ENCODE assay signal across 21 cellular contexts in genomic region chr6:150894191-150894744, GRCh38. TPM values are rescaled to one million over a fixed set of nuclear protein-coding genes. Genes with fewer than 3 reads are reported as not detected.
A peak's percentile ranks its signal among the peaks of the same experiment; 100 is the strongest.
DNase-seq lines count a peak whose midpoint lies in the region; ATAC-seq, FAIRE-seq and TF ChIP-seq lines count a peak whose summit lies in the region.
"Had no signal": no experiment of that assay in that cellular context is flagged by ENCODE, and none has a peak within 500 bp of the region (broad histone marks: within the 10 kb centered on the region; RNA-seq: fewer than 3 reads in every experiment).

No MANE protein-coding gene starts in this region.

- POLR2A ChIA-PET in A549 (lab: Yijun Ruan, JAX) = no interaction called here

- intact Hi-C loops in right cardiac atrium (cut with DNase I) = loop anchor here (5.0 to 10.0 kb wide), 5 partner anchors 111 to 443 kb away; no protein-coding TSS in a partner anchor

- TF ChIP-seq RAD21 in A549 (conservative IDR thresholded peaks at IDR 0.05 in 1 of 2, IDR thresholded peaks at IDR 0.05 in 1 of 2) = no peak

- H3K4me1 ChIP-seq in A549 (peaks cover 30% of the 10 kb centered on the region), SJCRH30 (peaks cover 48% of the 10 kb centered on the region), right cardiac atrium (ENCODE audit: control insufficient read depth, insufficient read depth, low read length) (peaks cover 3% of the 10 kb centered on the region)

- no peak overlapping the region for H3K4me3 ChIP-seq in A549
- H3K4me3 ChIP-seq in SJCRH30 = peak overlapping the region; percentile 44
- H3K4me3 ChIP-seq in right cardiac atrium (ENCODE audit: low read length) = no peak overlapping the region
- H3K4me3 ChIP-seq: thyroid gland had no signal

- no peak for TF ChIP-seq EP300 in A549 (IDR thresholded peaks at IDR 0.05)

- peaks cover 4% of the 10 kb centered on the region for H3K9me3 Mint-ChIP-seq in glutamatergic neuron (ENCODE audit: unreplicated experiment)
- H3K9me3 Mint-ChIP-seq: activated CD8-positive, alpha-beta T cell treated with anti-CD3 and anti-CD28 coated beads for 36 hours; activated naive CD4-positive, alpha-beta T cell treated with anti-CD3 and anti-CD28 coated beads, Interleukin-2, amount 50 U/mL, for 24 hours; activated T-cell treated with anti-CD3 and anti-CD28 coated beads, Interleukin-2, amount 50 U/mL, for 24 hours; H9; naive thymus-derived CD8-positive, alpha-beta T cell; T-helper 1 cell treated with Interleukin-12 subunit alpha and Interleukin-12 subunit beta and Interleukin-4 antibody, amounts not matched to agents 30 μg/mL and 1 μg/mL, for 36 hours had no signal

- H3K27ac ChIP-seq in A549 = peak overlapping the region in 1 of 2 experiments; percentile 77; a peak in 3 of 6 replicates
- peak overlapping the region; percentile 72 for H3K27ac ChIP-seq in SJCRH30
- no peak overlapping the region for H3K27ac ChIP-seq in right cardiac atrium (ENCODE audit: low read length)
- H3K27ac ChIP-seq: thyroid gland had no signal

- H3K4me1 Mint-ChIP-seq in glutamatergic neuron (ENCODE audit: low read depth, unreplicated experiment) = peaks cover 32% of the 10 kb centered on the region

- TF ChIP-seq POLR2A in A549 (IDR thresholded peaks at IDR 0.05; ENCODE audit: low read length) = no peak

- CTCF ChIA-PET in A549 (lab: Yijun Ruan, JAX) = interaction anchor here (1.5 to 8.3 kb wide), 6 partner anchors 35 to 440 kb away, joined by 5 to 90 read pairs (median 12); no protein-coding TSS in a partner anchor

- H3K36me3 ChIP-seq in SJCRH30 = peaks cover 19% of the 10 kb centered on the region
- H3K36me3 ChIP-seq: thyroid gland had no signal

- peak overlapping the region; percentile 93 for H3K27ac Mint-ChIP-seq in glutamatergic neuron (ENCODE audit: unreplicated experiment)
- H3K27ac Mint-ChIP-seq: activated naive CD4-positive, alpha-beta T cell treated with anti-CD3 and anti-CD28 coated beads, Interleukin-2, amount 50 U/mL, for 24 hours; progenitor cell of endocrine pancreas had no signal

- H3K36me3 Mint-ChIP-seq in glutamatergic neuron (ENCODE audit: unreplicated experiment) = no peaks in the 10 kb centered on the region

- 89% methylated on average over 8 of the region's 8 CpGs for WGBS in A549 (ENCODE audit: missing lambda C conversion rate)
- WGBS in right cardiac atrium = 85% methylated on average over 8 of the region's 8 CpGs

- no peaks in the 10 kb centered on the region for H3K27me3 ChIP-seq in SJCRH30
- no peaks in the 10 kb centered on the region for H3K27me3 ChIP-seq in right cardiac atrium (ENCODE audit: control insufficient read depth, insufficient read depth)
- H3K27me3 ChIP-seq: thyroid gland had no signal

- DNase-seq in A549 (ENCODE audit: low read depth in 1 of 2, low spot score in 1 of 2) (no peak), COLO829 (ENCODE audit: low spot score) (peak; percentile 6), SJCRH30 (peak; percentile 39 to 73), glutamatergic neuron (no peak), right cardiac atrium (no peak)
- DNase-seq: effector CD8-positive, alpha-beta T cell; H9; left cardiac atrium; mesendoderm; naive thymus-derived CD8-positive, alpha-beta T cell; NCI-H1436; OCI-M1; SHP77; thyroid gland had no signal

- FAIRE-seq in A549 (lab: Jason Lieb, UNC) = no peak

- no peak for TF ChIP-seq CTCF in A549 (IDR thresholded peaks at IDR 0.05)
- no peak for TF ChIP-seq CTCF in glutamatergic neuron (IDR thresholded peaks at IDR 0.05; ENCODE audit: partially characterized antibody, unreplicated experiment)

- peak overlapping the region; percentile 57; the same call in 1 of the 3 replicates for H3K4me2 ChIP-seq in A549

- peaks cover 4% of the 10 kb centered on the region for H3K27me3 Mint-ChIP-seq in glutamatergic neuron (ENCODE audit: unreplicated experiment)
- H3K27me3 Mint-ChIP-seq: activated CD8-positive, alpha-beta T cell treated with anti-CD3 and anti-CD28 coated beads for 36 hours; activated naive CD4-positive, alpha-beta T cell treated with anti-CD3 and anti-CD28 coated beads, Interleukin-2, amount 50 U/mL, for 24 hours; activated T-cell treated with anti-CD3 and anti-CD28 coated beads, Interleukin-2, amount 50 U/mL, for 24 hours; naive thymus-derived CD8-positive, alpha-beta T cell; progenitor cell of endocrine pancreas had no signal

- no peak overlapping the region for H3K4me3 Mint-ChIP-seq in glutamatergic neuron (ENCODE audit: unreplicated experiment)
- H3K4me3 Mint-ChIP-seq: activated CD8-positive, alpha-beta T cell treated with anti-CD3 and anti-CD28 coated beads for 36 hours; activated T-cell treated with anti-CD3 and anti-CD28 coated beads, Interleukin-2, amount 50 U/mL, for 24 hours; H9; T-helper 1 cell treated with Interleukin-12 subunit alpha and Interleukin-12 subunit beta and Interleukin-4 antibody, amounts not matched to agents 30 μg/mL and 1 μg/mL, for 36 hours had no signal

- ATAC-seq in A549 (no peak), right cardiac atrium (no peak), GM21447 (IDR thresholded peaks at IDR 0.05; ENCODE audit: unreplicated experiment) (no peak), GM21423 (IDR thresholded peaks at IDR 0.05; ENCODE audit: unreplicated experiment) (no peak)

- H3K9me3 ChIP-seq in A549 (no peaks in the 10 kb centered on the region), SJCRH30 (replicated peaks) (no peaks in the 10 kb centered on the region), right cardiac atrium (ENCODE audit: control insufficient read depth, low read length) (no peaks in the 10 kb centered on the region)
- H3K9me3 ChIP-seq: thyroid gland had no signal

TF ChIP-seq in A549, 52 proteins besides CTCF, POLR2A, EP300 and RAD21:
- TF ChIP-seq EHMT2 (IDR thresholded peaks at IDR 0.05; ENCODE audit: low read depth) (no peak), FOSB (CRISPR knock-in tag; IDR thresholded peaks at IDR 0.05) (no peak), RFX5 (IDR thresholded peaks at IDR 0.05) (no peak), ATOH8 (CRISPR knock-in tag; IDR thresholded peaks at IDR 0.05; ENCODE audit: low read depth) (no peak), KDM1A (IDR thresholded peaks at IDR 0.05; ENCODE audit: low read depth) (no peak), JUN (IDR thresholded peaks at IDR 0.05) (no peak), RARB (CRISPR knock-in tag; IDR thresholded peaks at IDR 0.05) (no peak), NPAS2 (CRISPR knock-in tag; IDR thresholded peaks at IDR 0.05; ENCODE audit: borderline replicate concordance) (no peak), EHF (CRISPR knock-in tag; IDR thresholded peaks at IDR 0.05) (no peak)

RNA-seq across cellular contexts. Expression of gene MTHFD1L, which starts 28.8 kb away (rescaled TPM):
- polyA plus RNA-seq in A549 (2011; rRNA removed) (58.5 and 63.2 TPM in 2 replicates), A549 (2017; fragmentation: RNase III; extraction: RNeasy Plus Mini Kit Qiagen cat#74134 plus additional on column Dnase treatment) (27.2 to 32.0 TPM (median 30.8 TPM) in 3 replicates), right cardiac atrium (2.4 TPM)
- polyA plus RNA-seq in A549 (2012; cell fraction: cytosol; rRNA removed) = 18.7 and 19.6 TPM in 2 replicates
- polyA plus RNA-seq in A549 (2012; cell fraction: nucleus; rRNA removed) = 18.0 and 26.1 TPM in 2 replicates
- polyA minus RNA-seq in A549 (2011; rRNA and poly(A)+ RNA removed) = 54.4 and 56.6 TPM in 2 replicates
- total RNA-seq in SJCRH30 (2014; rRNA removed; shearing (Covaris generic)) = 44.7 and 51.3 TPM in 2 replicates
- total RNA-seq in glutamatergic neuron (ENCODE audit: unreplicated experiment) (35.9 TPM), right cardiac atrium (10 to 100 TPM in 1 of 4 donors, 1 to 10 TPM in 3; 3.3 to 18.2 (median 5.3) TPM)

Comparison
In these comparisons a context has a peak if more than half of its experiments do, and no peak if none do; other contexts are left out.
1. DNase-seq: peak in COLO829 (single experiment) and SJCRH30 (2 of 2); none in A549 (0 of 2), glutamatergic neuron (single experiment) and right cardiac atrium (0 of 3).